11 cellular contexts compared by ENCODE assay signal in the genomic region with DNA sequence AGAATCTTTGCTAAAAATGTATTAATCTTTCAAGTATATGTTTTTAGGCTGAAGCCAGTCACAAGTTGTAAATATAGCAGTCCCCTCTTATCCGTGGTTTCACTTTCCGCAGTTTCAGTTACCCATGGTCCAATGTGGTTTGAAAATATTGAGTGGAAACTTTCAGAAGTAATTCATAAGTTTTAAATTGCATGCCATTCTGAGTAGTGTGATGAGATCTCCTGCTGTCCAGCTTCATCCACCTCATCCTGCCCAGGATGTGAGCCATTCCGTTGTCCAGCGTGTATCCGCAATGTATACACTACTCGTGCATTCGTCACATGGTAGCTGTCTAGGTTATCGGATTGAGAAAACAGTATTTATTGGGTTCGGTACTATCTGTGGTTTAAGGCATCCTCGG. TPM values are rescaled to one million over a fixed set of nuclear protein-coding genes. Genes with fewer than 3 reads are reported as not detected.
A peak's percentile ranks its signal among the peaks of the same experiment; 100 is the strongest.
DNase-seq lines count a peak whose midpoint lies in the region; ATAC-seq and TF ChIP-seq lines count a peak whose summit lies in the region.
"Had no signal": no experiment of that assay in that cellular context is flagged by ENCODE, and none has a peak within 500 bp of the region (broad histone marks: within the 10 kb centered on the region; RNA-seq: fewer than 3 reads in every experiment).

No MANE protein-coding gene starts in this region.

- H3K4me1 Mint-ChIP-seq in CD4-positive, alpha-beta T cell (ENCODE audit: low read depth): peaks cover 83% of the 10 kb centered on the region
- peaks cover 36 to 37% of the 10 kb centered on the region in 2 donors for H3K4me1 Mint-ChIP-seq in natural killer cell
- H3K4me1 Mint-ChIP-seq: neural crest cell had no signal

- peak overlapping the region; percentile 71 for H3K4me3 Mint-ChIP-seq in CD4-positive, alpha-beta T cell
- peak overlapping the region; percentile 32 for H3K4me3 Mint-ChIP-seq in natural killer cell
- H3K4me3 Mint-ChIP-seq: neural crest cell had no signal

- TF ChIP-seq EP300 in suprapubic skin (IDR thresholded peaks at IDR 0.05): no peak

- no peak overlapping the region for H3K4me3 ChIP-seq in body of pancreas
- H3K4me3 ChIP-seq in suprapubic skin: no peak overlapping the region

- H3K27me3 Mint-ChIP-seq in CD4-positive, alpha-beta T cell: no peaks in the 10 kb centered on the region
- no peaks in the 10 kb centered on the region for H3K27me3 Mint-ChIP-seq in natural killer cell (ENCODE audit: low read depth in 2 of 2)

- intact Hi-C loops in CD4-positive, alpha-beta T cell (cut with DNase I, micrococcal nuclease): loop anchor here in 1 of 2 experiments (1.0 kb wide), 1 partner anchor 9 kb away; no protein-coding TSS in a partner anchor
- intact Hi-C loops in body of pancreas (cut with DNase I) (loop anchor here (10.0 kb wide), 1 partner anchor 139 kb away; no protein-coding TSS in a partner anchor), natural killer cell (cut with micrococcal nuclease) (no loop called here)

- no peaks in the 10 kb centered on the region for H3K9me3 Mint-ChIP-seq in CD4-positive, alpha-beta T cell
- no peaks in the 10 kb centered on the region for H3K9me3 Mint-ChIP-seq in natural killer cell
- H3K9me3 Mint-ChIP-seq: neural crest cell had no signal

- H3K27ac ChIP-seq in CD4-positive, alpha-beta T cell (ENCODE audit: low read depth, low read length): no peak overlapping the region
- H3K27ac ChIP-seq in KOPT-K1 (ENCODE audit: low read depth, low read length, poor library complexity, severe bottlenecking): peak overlapping the region; percentile 26
- H3K27ac ChIP-seq in body of pancreas: peak overlapping the region; percentile 1 to 99 (median 45)
- no peak overlapping the region for H3K27ac ChIP-seq in suprapubic skin

- H3K4me1 ChIP-seq in body of pancreas (peaks cover 65% of the 10 kb centered on the region), suprapubic skin (peaks cover 21% of the 10 kb centered on the region)

- H3K36me3 Mint-ChIP-seq in CD4-positive, alpha-beta T cell (ENCODE audit: low read depth): peaks cover 91% of the 10 kb centered on the region
- H3K36me3 Mint-ChIP-seq in natural killer cell: peaks cover 33% of the 10 kb centered on the region

- H3K36me3 ChIP-seq in KOPT-K1 (ENCODE audit: insufficient read depth, low read length) (peaks cover 30% of the 10 kb centered on the region), body of pancreas (replicated peaks in 1 of 2; ENCODE audit: insufficient read depth in 1 of 2, low read depth in 2 of 2) (peaks cover 7 to 28% of the 10 kb centered on the region in 2 donors), suprapubic skin (peaks cover 86% of the 10 kb centered on the region)

- peak overlapping the region; percentile 71 for H3K27ac Mint-ChIP-seq in CD4-positive, alpha-beta T cell
- peak overlapping the region; percentile 30 to 73 for H3K27ac Mint-ChIP-seq in natural killer cell

- no peak for DNase-seq in CD4-positive, alpha-beta T cell
- no peak for DNase-seq in body of pancreas
- DNase-seq in natural killer cell: no peak
- no peak for DNase-seq in GM13976 (ENCODE audit: low spot score)
- no peak for DNase-seq in suprapubic skin (ENCODE audit: low spot score in 2 of 2)
- DNase-seq: NCI-H146; stimulated activated CD4-positive, alpha-beta T cell treated with anti-CD3 and anti-CD28 coated beads, Interleukin-12 subunit alpha, Interleukin-12 subunit beta, amount 100 ng/mL, for 4 hours had no signal

- H3K9me3 ChIP-seq in CD4-positive, alpha-beta T cell (ENCODE audit: control insufficient read depth, low read length): no peaks in the 10 kb centered on the region
- H3K9me3 ChIP-seq in KOPT-K1 (ENCODE audit: insufficient read depth, low read length, poor library complexity, severe bottlenecking) (no peaks in the 10 kb centered on the region), body of pancreas (no peaks in the 10 kb centered on the region), suprapubic skin (no peaks in the 10 kb centered on the region)

- CTCF ChIA-PET in CD4-positive, alpha-beta T cell (lab: Charles Lee): no interaction called here

- TF ChIP-seq CTCF in CD4-positive, alpha-beta T cell (IDR thresholded peaks at IDR 0.05): no peak
- TF ChIP-seq CTCF in body of pancreas (IDR thresholded peaks at IDR 0.05): no peak
- TF ChIP-seq CTCF in natural killer cell (IDR thresholded peaks at IDR 0.05): no peak
- TF ChIP-seq CTCF in GM13976 (IDR thresholded peaks at IDR 0.05; ENCODE audit: borderline replicate concordance, control extremely low read depth, extremely low read depth, insufficient read depth, missing control alignments): no peak
- TF ChIP-seq CTCF in suprapubic skin (IDR thresholded peaks at IDR 0.05): no peak

- POLR2A ChIA-PET in CD4-positive, alpha-beta T cell (lab: Charles Lee): interaction anchor here (0.8 to 3.4 kb wide), 2 partner anchors 24 to 26 kb away, joined by 3 to 11 read pairs; no protein-coding TSS in a partner anchor

- H3K27me3 ChIP-seq in CD4-positive, alpha-beta T cell (ENCODE audit: control insufficient read depth, insufficient read depth, low read length): no peaks in the 10 kb centered on the region
- H3K27me3 ChIP-seq in body of pancreas (no peaks in the 10 kb centered on the region), suprapubic skin (no peaks in the 10 kb centered on the region)

- in situ Hi-C loops in GM13976 (cut with MboI; ENCODE audit: low sequenced_read_pairs, unreplicated experiment): loop anchor here (25.0 kb wide), 2 partner anchors 272 to 572 kb away; a partner anchor contains a TSS

- TF ChIP-seq POLR2A in body of pancreas (IDR thresholded peaks at IDR 0.05): no peak
- TF ChIP-seq POLR2A in suprapubic skin (IDR thresholded peaks at IDR 0.05): no peak

- ATAC-seq in CD4-positive, alpha-beta T cell (ENCODE audit: poor library complexity): no peak
- ATAC-seq in body of pancreas (no peak), natural killer cell (peak in 1 of 3 donors; percentile 34), HG02763 (IDR thresholded peaks at IDR 0.05; ENCODE audit: unreplicated experiment) (no peak), HG03439 (IDR thresholded peaks at IDR 0.05; ENCODE audit: unreplicated experiment) (no peak)

- 42% methylated on average over 10 of the region's 10 CpGs for WGBS in body of pancreas, 2 donors
- WGBS in suprapubic skin: 85% methylated on average over 10 of the region's 10 CpGs

RNA-seq across cellular contexts. Expression of a gene that starts 12.2 kb away (rescaled TPM):
- total RNA-seq in CD4-positive, alpha-beta T cell: 100 to 1,000 TPM; 352 to 358 TPM
- total RNA-seq in body of pancreas: 100 to 1,000 TPM; 332 to 458 TPM
- total RNA-seq in natural killer cell: 100 to 1,000 TPM; 199 to 241 (median 222) TPM
- total RNA-seq in suprapubic skin: 100 to 1,000 TPM; 243 to 594 (median 293) TPM

RNA-seq across cellular contexts. Expression of a gene that starts 35.1 kb away (rescaled TPM):
- total RNA-seq in CD4-positive, alpha-beta T cell: 10 to 100 TPM; 17.1 to 21.9 TPM
- 10 to 100 TPM in 1 of 2 donors, 1 to 10 TPM in 1; 2.0 to 22.3 TPM for total RNA-seq in body of pancreas
- total RNA-seq in natural killer cell: 10 to 100 TPM; 27.2 to 58.6 (median 27.7) TPM
- total RNA-seq in suprapubic skin: 10 to 100 TPM in 2 of 4 donors, 1 to 10 TPM in 2; 6.5 to 14.0 (median 10.3) TPM

RNA-seq across cellular contexts. Expression of a gene that starts 35.5 kb away (rescaled TPM):
- total RNA-seq in CD4-positive, alpha-beta T cell: 10 to 100 TPM; 65.9 to 66.9 TPM
- 10 to 100 TPM; 24.1 to 26.0 TPM for total RNA-seq in body of pancreas
- 10 to 100 TPM; 81.8 to 87.6 (median 85.7) TPM for total RNA-seq in natural killer cell
- 10 to 100 TPM; 33.8 to 80.8 (median 40.8) TPM for total RNA-seq in suprapubic skin

Comparison
In these comparisons a context has a peak if more than half of its experiments do, and no peak if none do; other contexts are left out.
1. H3K27ac ChIP-seq: peak in KOPT-K1 (single experiment) and body of pancreas (4 of 4); none in CD4-positive, alpha-beta T cell (single experiment) and suprapubic skin (single experiment).